ENCODE assay signal across 1 cellular context in genomic region chr6:157157228-157157627, GRCh38.
TF ChIP-seq lines count a peak whose summit lies in the region.

No MANE protein-coding gene starts in this region.

TF ChIP-seq in H1, 55 proteins besides CTCF, POLR2A, EP300 and RAD21:
- no peak for TF ChIP-seq TEAD4 (IDR thresholded peaks at IDR 0.05; ENCODE audit: low read depth, low read length)
- no peak for TF ChIP-seq CHD1 (IDR thresholded peaks at IDR 0.05; ENCODE audit: low read depth, low read length)
- TF ChIP-seq MAFK (IDR thresholded peaks at IDR 0.05; ENCODE audit: low read depth, low read length) = no peak
- TF ChIP-seq KDM5A (IDR thresholded peaks at IDR 0.05; ENCODE audit: low read length) = no peak
- no peak for TF ChIP-seq BRCA1 (IDR thresholded peaks at IDR 0.05; ENCODE audit: low read depth, low read length)
- TF ChIP-seq CREB1 (IDR thresholded peaks at IDR 0.05) = no peak
